ENCODE assay signal across 8 cellular contexts in the genomic region with DNA sequence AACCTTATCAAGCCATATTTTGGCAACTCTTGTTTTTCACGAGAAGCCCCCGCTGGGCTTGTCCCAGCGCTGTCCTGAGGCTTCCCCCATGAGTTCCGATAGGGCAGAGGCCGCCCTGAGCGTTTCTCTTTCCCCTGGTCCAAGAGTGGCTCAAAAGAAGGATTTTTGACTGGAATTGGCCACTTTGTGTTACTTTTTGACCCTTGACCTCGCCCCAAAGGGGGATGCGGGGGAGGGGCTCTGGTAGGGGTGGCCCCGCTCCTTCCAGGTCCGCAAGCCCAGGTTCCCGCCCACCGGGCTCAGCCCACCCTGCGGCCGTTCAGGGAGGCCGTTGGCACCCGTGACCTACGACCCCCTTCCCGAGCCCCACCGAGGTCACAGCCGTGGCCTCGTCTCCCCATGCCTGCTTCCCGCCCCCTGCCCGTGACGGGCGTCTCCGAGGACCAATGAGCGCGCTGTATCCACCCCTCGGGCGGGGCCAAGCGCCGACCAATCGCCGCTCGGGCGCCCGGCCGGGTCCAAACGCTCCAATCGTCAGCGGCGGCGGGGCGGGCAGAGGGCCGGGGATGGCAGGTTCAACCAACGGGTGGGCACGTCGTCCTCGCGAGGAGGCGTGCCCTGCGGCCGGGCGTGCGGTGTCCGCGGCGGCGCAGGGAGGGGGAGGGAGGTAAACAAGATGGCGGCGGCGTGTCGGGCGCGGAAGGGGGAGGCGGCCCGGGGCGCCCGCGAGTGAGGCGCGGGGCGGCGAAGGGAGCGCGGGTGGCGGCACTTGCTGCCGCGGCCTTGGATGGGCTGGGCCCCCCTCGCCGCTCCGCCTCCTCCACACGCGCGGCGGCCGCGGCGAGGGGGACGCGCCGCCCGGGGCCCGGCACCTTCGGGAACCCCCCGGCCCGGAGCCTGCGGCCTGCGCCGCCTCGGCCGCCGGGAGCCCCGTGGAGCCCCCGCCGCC. TPM values are rescaled to one million over a fixed set of nuclear protein-coding genes. Genes with fewer than 3 reads are reported as not detected.
DNase-seq lines count a peak whose midpoint lies in the region; ATAC-seq and TF ChIP-seq lines count a peak whose summit lies in the region.

A gene with protein sequence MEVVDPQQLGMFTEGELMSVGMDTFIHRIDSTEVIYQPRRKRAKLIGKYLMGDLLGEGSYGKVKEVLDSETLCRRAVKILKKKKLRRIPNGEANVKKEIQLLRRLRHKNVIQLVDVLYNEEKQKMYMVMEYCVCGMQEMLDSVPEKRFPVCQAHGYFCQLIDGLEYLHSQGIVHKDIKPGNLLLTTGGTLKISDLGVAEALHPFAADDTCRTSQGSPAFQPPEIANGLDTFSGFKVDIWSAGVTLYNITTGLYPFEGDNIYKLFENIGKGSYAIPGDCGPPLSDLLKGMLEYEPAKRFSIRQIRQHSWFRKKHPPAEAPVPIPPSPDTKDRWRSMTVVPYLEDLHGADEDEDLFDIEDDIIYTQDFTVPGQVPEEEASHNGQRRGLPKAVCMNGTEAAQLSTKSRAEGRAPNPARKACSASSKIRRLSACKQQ (plus strand): TSS at position 665 of the 949 bp plus-strand sequence. CDS start 1,136 bp downstream, outside the sequence.

- H3K79me1 ChIP-seq in IMR-90 (ENCODE audit: low read depth in 1 of 2, low read length in 2 of 2): peaks cover 12 to 45% of the 10 kb centered on the region in 2 experiments; a peak in 3 of 4 replicates

- peak within 1 kb of the TSS; percentile 18; the same call in 1 of the 2 replicates for H3K18ac ChIP-seq in IMR-90 (ENCODE audit: low read depth, low read length)

- no peaks in the 10 kb centered on the region for H3K27me3 ChIP-seq in IMR-90 (ENCODE audit: control insufficient read depth, insufficient read depth, low read length)

- POLR2A ChIA-PET in IMR-90 (lab: Charles Lee; ENCODE audit: unreplicated experiment): no interaction called here
- POLR2A ChIA-PET in OCI-LY7 (lab: Charles Lee): no interaction called here

- 1% methylated on average over 36 of the region's 106 CpGs; no CpG with 5 or more reads in 1 of the 2 experiments for WGBS in IMR-90 (ENCODE audit: extremely low coverage in 2 of 2, insufficient read length in 1 of 2), 2 experiments

- H3K4me2 ChIP-seq in IMR-90 (ENCODE audit: low read depth, low read length) (peak within 1 kb of the TSS; percentile 92), OCI-LY7 (ENCODE audit: low read length) (peak within 1 kb of the TSS; percentile 97)

- TF ChIP-seq CTCF in IMR-90 (conservative IDR thresholded peaks at IDR 0.05; ENCODE audit: low read depth, low read length): no peak
- TF ChIP-seq CTCF in OCI-LY7 (conservative IDR thresholded peaks at IDR 0.05; ENCODE audit: low read length): no peak
- TF ChIP-seq CTCF in epithelial cell of esophagus (IDR thresholded peaks at IDR 0.05; ENCODE audit: insufficient read depth, low read depth, low read length, missing control alignments): no peak
- no peak for TF ChIP-seq CTCF in mucosa of descending colon (IDR thresholded peaks at IDR 0.05)

- H2AK5ac ChIP-seq in IMR-90 (ENCODE audit: low read depth, low read length): peak within 1 kb of the TSS; percentile 66

- TF ChIP-seq RAD21 in IMR-90 (IDR thresholded peaks at IDR 0.05; ENCODE audit: low read length): no peak

- H3K79me2 ChIP-seq in OCI-LY7 (ENCODE audit: insufficient read depth, low read depth, low read length): peaks cover 43% of the 10 kb centered on the region

- H3K27ac ChIP-seq in IMR-90 (ENCODE audit: insufficient read depth, low read length): peak within 1 kb of the TSS; percentile 58
- peak within 1 kb of the TSS; percentile 45 for H3K27ac ChIP-seq in OCI-LY7 (ENCODE audit: low read depth, low read length, poor library complexity, severe bottlenecking)

- peak within 1 kb of the TSS; percentile 95 for H2AFZ ChIP-seq in IMR-90 (replicated peaks; ENCODE audit: low read length, poor library complexity)
- H2AFZ ChIP-seq in OCI-LY7 (ENCODE audit: low read length): peak within 1 kb of the TSS; percentile 85

- peak within 1 kb of the TSS; percentile 85 for H4K5ac ChIP-seq in IMR-90 (ENCODE audit: low read depth, low read length)

- peak; percentile 99 for DNase-seq in DMS 273 (lab: John Stamatoyannopoulos, UW; ENCODE audit: unreplicated experiment)
- DNase-seq in IMR-90: peak; percentile 94
- DNase-seq in OCI-LY7 (ENCODE audit: low spot score): peak; percentile 98
- peak; percentile 99 for DNase-seq in activated T-cell treated with anti-CD3 and anti-CD28 coated beads for 4 hours
- peak; percentile 99 for DNase-seq in epithelial cell of esophagus (ENCODE audit: low read depth)
- peak; percentile 98 to 100 (median 99) for DNase-seq in mucosa of descending colon
- DNase-seq in stimulated activated CD8-positive, alpha-beta memory T cell treated with anti-CD3 and anti-CD28 coated beads, Interleukin-4, amount 100 ng/mL, for 1 hour (ENCODE audit: low read depth in 2 of 2, low spot score in 1 of 2): peak; percentile 96 to 99

- H3K23ac ChIP-seq in IMR-90 (ENCODE audit: low read depth, low read length): peak within 1 kb of the TSS; percentile 79

- peak within 1 kb of the TSS; percentile 89 for H2BK5ac ChIP-seq in IMR-90 (ENCODE audit: low read depth, low read length, poor library complexity, severe bottlenecking)

- H3K14ac ChIP-seq in IMR-90 (replicated peaks; ENCODE audit: low read depth, low read length): peak within 1 kb of the TSS; percentile 68

- H2BK120ac ChIP-seq in IMR-90 (ENCODE audit: low read depth, low read length): peak within 1 kb of the TSS; percentile 68

- H4K91ac ChIP-seq in IMR-90 (ENCODE audit: insufficient read depth, low read depth, low read length): peak within 1 kb of the TSS; percentile 70

- peaks cover 39% of the 10 kb centered on the region for H4K20me1 ChIP-seq in IMR-90 (ENCODE audit: insufficient read depth, low read length)
- H4K20me1 ChIP-seq in OCI-LY7 (ENCODE audit: insufficient read depth, low read length): peaks cover 12% of the 10 kb centered on the region; the same call in 1 of the 2 replicates

- H3K4me3 ChIP-seq in IMR-90 (ENCODE audit: insufficient read depth, low read depth, low read length) (peak within 1 kb of the TSS; percentile 71), OCI-LY7 (ENCODE audit: low read depth, low read length, poor library complexity, severe bottlenecking) (peak within 1 kb of the TSS; percentile 88), epithelial cell of esophagus (ENCODE audit: low read length) (peak within 1 kb of the TSS; percentile 73), mucosa of descending colon (peak within 1 kb of the TSS; percentile 67)

- dilution Hi-C loops in IMR-90 (cut with HindIII; ENCODE audit: low sequenced_read_pairs, unreplicated experiment): no loop called here

- peak within 1 kb of the TSS; percentile 8; the same call in 1 of the 2 replicates for H3K56ac ChIP-seq in IMR-90 (ENCODE audit: extremely low read depth, insufficient read depth, low read length)

- H2AK9ac ChIP-seq in IMR-90 (replicated peaks; ENCODE audit: low read depth, low read length, poor library complexity): peak within 1 kb of the TSS; percentile 96

- H3K9ac ChIP-seq in IMR-90 (ENCODE audit: low read depth, low read length): peak within 1 kb of the TSS; percentile 86

- H4K8ac ChIP-seq in IMR-90 (ENCODE audit: low read depth in 2 of 2, low read length in 2 of 2): peak within 1 kb of the TSS; percentile 65 to 88; a peak in 3 of 4 replicates

- peak within 1 kb of the TSS; percentile 82 for H3K4ac ChIP-seq in IMR-90 (ENCODE audit: low read depth, low read length)

- H3K36me3 ChIP-seq in IMR-90 (ENCODE audit: control insufficient read depth, insufficient read depth, low read length) (peaks cover 3% of the 10 kb centered on the region; the same call in 1 of the 2 replicates), OCI-LY7 (ENCODE audit: insufficient read depth, low read length) (peaks cover 33% of the 10 kb centered on the region), mucosa of descending colon (ENCODE audit: low read depth) (no peaks in the 10 kb centered on the region)

- 0 out of 3 replicates have a peak within 1 kb of the TSS, but pooled peaks have one; percentile 14 for H2BK15ac ChIP-seq in IMR-90 (ENCODE audit: low read depth, low read length)

- no peaks in the 10 kb centered on the region for H3K9me2 ChIP-seq in OCI-LY7 (ENCODE audit: insufficient read depth, low read length)

- peak; percentile 74; the same call in 1 of the 2 replicates for TF ChIP-seq POLR2A in IMR-90 (IDR thresholded peaks at IDR 0.05; ENCODE audit: low read depth, low read length)

- BruUV-seq in IMR-90 (replicated peaks; lab: Mats Ljungman, UMichigan) (no TSS peak), OCI-LY7 (replicated peaks; lab: Mats Ljungman, UMichigan) (no TSS peak)

- in situ Hi-C loops in IMR-90 (cut with MboI; ENCODE audit: low sequenced_read_pairs): no loop called here

- peaks cover 22% of the 10 kb centered on the region for H3K9me1 ChIP-seq in IMR-90 (ENCODE audit: insufficient read depth, low read length)

- CTCF ChIA-PET in IMR-90 (lab: Yijun Ruan, JAX): no interaction called here
- CTCF ChIA-PET in OCI-LY7 (lab: Charles Lee; ENCODE audit: unreplicated experiment): no interaction called here

- intact Hi-C loops in IMR-90 (cut with micrococcal nuclease) (no loop called here), OCI-LY7 (cut with micrococcal nuclease; ENCODE audit: unreplicated experiment) (no loop called here), mucosa of descending colon (cut with DNase I, micrococcal nuclease) (no loop called here)

- peaks cover 18% of the 10 kb centered on the region for H3K4me1 ChIP-seq in IMR-90 (ENCODE audit: control insufficient read depth, insufficient read depth, low read length)
- H3K4me1 ChIP-seq in OCI-LY7 (ENCODE audit: insufficient read depth, low read length, poor library complexity, severe bottlenecking): peaks cover 19% of the 10 kb centered on the region
- peaks cover 50% of the 10 kb centered on the region for H3K4me1 ChIP-seq in mucosa of descending colon (ENCODE audit: low read depth)

- H3K9me3 ChIP-seq in IMR-90 (ENCODE audit: control insufficient read depth, insufficient read depth, low read length): no peaks in the 10 kb centered on the region
- H3K9me3 ChIP-seq in OCI-LY7 (ENCODE audit: low read length): no peaks in the 10 kb centered on the region
- no peaks in the 10 kb centered on the region for H3K9me3 ChIP-seq in mucosa of descending colon

- H2BK20ac ChIP-seq in IMR-90 (ENCODE audit: low read depth, low read length): no peak within 1 kb of the TSS

- ATAC-seq in GM21526 (IDR thresholded peaks at IDR 0.05; ENCODE audit: low FRiP score, unreplicated experiment) (peak; percentile 78), IMR-90 (ENCODE audit: low read depth) (peak; percentile 92), mucosa of descending colon (peak; percentile 87)

TF ChIP-seq in IMR-90, 13 proteins besides CTCF, POLR2A, EP300 and RAD21 (continues in another document):
- TF ChIP-seq RFX5 (IDR thresholded peaks at IDR 0.05; ENCODE audit: low read depth, low read length): no peak
- no peak for TF ChIP-seq RCOR1 (IDR thresholded peaks at IDR 0.05; ENCODE audit: insufficient replicate concordance, low read length)

RNA-seq across cellular contexts. Expression of the gene that starts here (rescaled TPM):
- total RNA-seq in IMR-90 (2012; rRNA removed): 39.3 and 45.0 TPM in 2 replicates
- 40.9 and 42.8 TPM in 2 replicates for polyA plus RNA-seq in IMR-90 (2012; rRNA removed)
- 35.6 and 50.4 TPM in 2 replicates for polyA plus RNA-seq in IMR-90 (2012; cell fraction: cytosol; rRNA removed)
- polyA plus RNA-seq in IMR-90 (2012; cell fraction: nucleus; rRNA removed; ENCODE audit: low replicate concordance): 146 and 257 TPM in 2 replicates
- 68.7 and 78.4 TPM in 2 replicates for total RNA-seq in OCI-LY7 (2014; rRNA removed; shearing (Covaris generic))
- 76.5 and 82.2 TPM in 2 replicates for total RNA-seq in OCI-LY7 (2022)
- total RNA-seq in mucosa of descending colon: 10 to 100 TPM; 69.6 to 86.6 (median 76.3) TPM

Comparison
In these comparisons a context has a peak if more than half of its experiments do, and no peak if none do; other contexts are left out.
1. Peak in every context shown above with its lines: DNase-seq, ATAC-seq, H3K4me3 ChIP-seq and H3K27ac ChIP-seq.